Comparison of ENCODE assay signal across 10 cellular contexts in the genomic region with DNA sequence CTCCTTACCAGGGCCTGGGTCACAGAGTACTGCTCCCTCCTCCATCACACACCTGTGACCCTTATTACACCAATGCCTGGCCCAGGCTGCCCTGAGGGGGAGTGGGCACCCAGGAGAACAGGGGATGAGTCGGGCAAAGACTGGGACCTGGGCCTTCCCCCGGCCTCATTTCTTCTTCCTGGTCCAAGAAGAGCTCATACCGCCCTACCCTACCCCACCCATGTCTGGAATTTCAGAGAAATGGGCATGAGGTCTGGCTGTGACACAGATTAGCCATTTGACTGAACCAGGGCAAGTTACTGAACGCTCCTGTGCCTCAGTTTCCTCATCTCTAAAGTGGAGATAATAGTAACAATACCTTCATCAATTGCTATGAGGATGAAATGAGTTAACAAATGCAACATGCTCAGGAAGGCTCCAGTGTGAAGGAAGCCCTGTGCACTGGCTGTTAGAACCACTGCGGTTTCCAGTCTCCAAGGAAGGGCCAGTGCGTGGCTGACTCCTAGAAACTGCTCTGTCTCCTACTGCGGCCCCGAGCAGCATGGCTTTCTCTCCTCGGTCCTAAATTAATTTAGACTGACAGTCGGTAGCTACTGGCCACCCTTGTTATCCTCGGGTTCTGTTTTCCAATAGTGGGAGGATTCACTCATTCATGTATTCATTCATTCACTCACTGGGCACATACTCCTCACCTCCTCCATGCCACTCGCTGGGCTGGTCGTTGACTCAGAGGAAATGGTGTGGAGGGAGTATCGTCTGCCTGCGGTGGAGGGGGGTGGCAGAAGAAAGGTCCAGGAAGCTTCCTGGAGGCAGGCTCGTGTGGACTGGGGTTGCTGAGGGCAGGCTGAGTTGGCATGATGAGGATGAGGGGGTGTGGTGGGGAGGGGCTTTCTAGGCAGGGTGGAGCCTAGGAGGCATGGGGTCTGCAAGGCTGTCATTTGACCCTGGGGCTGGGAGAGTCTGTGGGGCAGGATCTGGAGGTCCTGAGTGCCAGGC.
DNase-seq lines count a peak whose midpoint lies in the region; TF ChIP-seq lines count a peak whose summit lies in the region.
"Had no signal": no experiment of that assay in that cellular context is flagged by ENCODE, and none has a peak within 500 bp of the region (broad histone marks: within the 10 kb centered on the region; RNA-seq: fewer than 3 reads in every experiment).

No MANE protein-coding gene starts in this region.

- DNase-seq in COLO829 (ENCODE audit: low spot score): peak; percentile 28
- DNase-seq in M059J (ENCODE audit: low read depth): peak; percentile 81
- no peak for DNase-seq in epithelial cell of prostate (ENCODE audit: low read depth, low spot score)
- peak; percentile 97 for DNase-seq in osteoblast (ENCODE audit: insufficient read length, low spot score, missing footprints)
- no peak for DNase-seq in NOMO-1 treated with dmso at 0.1 percent for 144 hours (lab: John Stamatoyannopoulos, UW; ENCODE audit: unreplicated experiment)
- DNase-seq in DMS153 treated with DMSO at 0.1 percent for 48 hours (lab: John Stamatoyannopoulos, UW; ENCODE audit: unreplicated experiment): no peak
- DNase-seq in stimulated activated naive CD4-positive, alpha-beta T cell treated with Interleukin-2 at 50 U/mL for 16 hours (lab: John Stamatoyannopoulos, UW): no peak
- no peak for DNase-seq in Peyer's patch
- DNase-seq: activated effector memory CD4-positive, alpha-beta T cell treated with Interleukin-2 at 50 U/mL for 16 hours had no signal

- H3K36me3 ChIP-seq in osteoblast (ENCODE audit: insufficient read depth, low read length): no peaks in the 10 kb centered on the region
- H3K36me3 ChIP-seq in Peyer's patch: no peaks in the 10 kb centered on the region
- H3K36me3 ChIP-seq: prostate gland had no signal

- peaks cover 5% of the 10 kb centered on the region for H4K20me1 ChIP-seq in osteoblast (ENCODE audit: insufficient read depth, low read length)

- H3K79me2 ChIP-seq in osteoblast (ENCODE audit: insufficient read depth, low read length): peaks cover 37% of the 10 kb centered on the region

- TF ChIP-seq CTCF in osteoblast (IDR thresholded peaks at IDR 0.05; ENCODE audit: extremely low read depth, low read depth, low read length) (no peak), Peyer's patch (IDR thresholded peaks at IDR 0.05) (no peak)

- no peaks in the 10 kb centered on the region for H3K9me3 ChIP-seq in osteoblast (ENCODE audit: low read depth, low read length)
- H3K9me3 ChIP-seq in Peyer's patch: no peaks in the 10 kb centered on the region
- H3K9me3 ChIP-seq: prostate gland had no signal

- peak overlapping the region; percentile 70 for H3K4me2 ChIP-seq in osteoblast (ENCODE audit: insufficient read depth, low read length)

- H3K27me3 ChIP-seq in osteoblast (ENCODE audit: insufficient read depth, low read length) (no peaks in the 10 kb centered on the region), Peyer's patch (no peaks in the 10 kb centered on the region)

- H2AFZ ChIP-seq in osteoblast (ENCODE audit: low read length): no peak overlapping the region

- no peak for TF ChIP-seq POLR2A in Peyer's patch (IDR thresholded peaks at IDR 0.05)

- H3K4me3 ChIP-seq in osteoblast (ENCODE audit: insufficient read depth, low read length): peak overlapping the region; percentile 33
- H3K4me3 ChIP-seq in Peyer's patch: no peak overlapping the region
- H3K4me3 ChIP-seq: prostate gland had no signal

- H3K27ac ChIP-seq in epithelial cell of prostate (peak overlapping the region; percentile 22), osteoblast (ENCODE audit: low read depth, low read length) (peak overlapping the region; percentile 87), Peyer's patch (peak overlapping the region in 1 of 4 donors; percentile 13)
- H3K27ac ChIP-seq: prostate gland had no signal

- H3K4me1 ChIP-seq in osteoblast (ENCODE audit: insufficient read depth, low read length) (peaks cover 47% of the 10 kb centered on the region), Peyer's patch (peaks cover 0 to 15% (median 0%) of the 10 kb centered on the region in 4 donors)
- H3K4me1 ChIP-seq: prostate gland had no signal

Comparison
In these comparisons a context has a peak if more than half of its experiments do, and no peak if none do; other contexts are left out.
1. DNase-seq: peak in COLO829 (single experiment), M059J (single experiment) and osteoblast (single experiment); none in epithelial cell of prostate (single experiment), NOMO-1 treated with dmso at 0.1 percent for 144 hours (single experiment), DMS153 treated with DMSO at 0.1 percent for 48 hours (single experiment), stimulated activated naive CD4-positive, alpha-beta T cell treated with Interleukin-2 at 50 U/mL for 16 hours (single experiment) and Peyer's patch (0 of 3).